ENCODE assay signal across 10 cellular contexts in genomic region chr4:8441499-8442091, GRCh38. TPM values are rescaled to one million over a fixed set of nuclear protein-coding genes. Genes with fewer than 3 reads are reported as not detected.
DNase-seq lines count a peak whose midpoint lies in the region; ATAC-seq, FAIRE-seq and TF ChIP-seq lines count a peak whose summit lies in the region.
"Had no signal": no experiment of that assay in that cellular context is flagged by ENCODE, and none has a peak within 500 bp of the region (broad histone marks: within the 10 kb centered on the region; RNA-seq: fewer than 3 reads in every experiment).

No MANE protein-coding gene starts in this region.

- H3K4me1 ChIP-seq in astrocyte (ENCODE audit: insufficient read depth, low read length) (peaks cover 23% of the 10 kb centered on the region), transverse colon (peaks cover 18 to 57% (median 32%) of the 10 kb centered on the region in 4 donors)

- FAIRE-seq in astrocyte (lab: Jason Lieb, UNC): no peak
- FAIRE-seq in frontal cortex (lab: Jason Lieb, UNC): no peak

- in situ Hi-C loops in transverse colon (cut with MboI; ENCODE audit: low pct_ligation_motif_present in 1 of 4, low pct_unique_long_range_greater_than_20kb in 1 of 4, low sequenced_read_pairs in 3 of 4): no loop called here

- ATAC-seq in GM21825 (IDR thresholded peaks at IDR 0.05; ENCODE audit: unreplicated experiment): no peak

- peaks cover 17% of the 10 kb centered on the region for H3K36me3 Mint-ChIP-seq in activated naive CD4-positive, alpha-beta T cell treated with anti-CD3 and anti-CD28 coated beads, Interleukin-2, amount 10 ng/mL, durations not matched to agents 7 days and 5 days
- H3K36me3 Mint-ChIP-seq in astrocyte (ENCODE audit: low read depth, unreplicated experiment): peaks cover 4% of the 10 kb centered on the region

- CTCF ChIA-PET in activated naive CD4-positive, alpha-beta T cell treated with anti-CD3 and anti-CD28 coated beads, Interleukin-2, amount 10 ng/mL, durations not matched to agents 7 days and 5 days (lab: Charles Lee): interaction anchor here (0.7 to 1.2 kb wide), 2 partner anchors 26 to 195 kb away, joined by 3 to 7 read pairs; no protein-coding TSS in a partner anchor

- no peak overlapping the region for H2AFZ ChIP-seq in astrocyte (ENCODE audit: low read depth, low read length)

- no peak for TF ChIP-seq EP300 in transverse colon (IDR thresholded peaks at IDR 0.05; ENCODE audit: low read depth)

- intact Hi-C loops in lower leg skin (cut with DNase I; ENCODE audit: low total_unique reads): no loop called here
- intact Hi-C loops in transverse colon (cut with DNase I; ENCODE audit: low total_unique reads): no loop called here

- H3K4me2 ChIP-seq in astrocyte (ENCODE audit: low read length): peak overlapping the region; percentile 89

- H3K27me3 Mint-ChIP-seq in activated naive CD4-positive, alpha-beta T cell treated with anti-CD3 and anti-CD28 coated beads, Interleukin-2, amount 10 ng/mL, durations not matched to agents 7 days and 5 days: peaks cover 4% of the 10 kb centered on the region
- no peaks in the 10 kb centered on the region for H3K27me3 Mint-ChIP-seq in astrocyte (ENCODE audit: low read depth, unreplicated experiment)

- peak overlapping the region; percentile 61 for H3K27ac Mint-ChIP-seq in activated naive CD4-positive, alpha-beta T cell treated with anti-CD3 and anti-CD28 coated beads, Interleukin-2, amount 10 ng/mL, durations not matched to agents 7 days and 5 days
- peak overlapping the region; percentile 16 for H3K27ac Mint-ChIP-seq in astrocyte (ENCODE audit: unreplicated experiment)

- H3K4me3 ChIP-seq in astrocyte (ENCODE audit: insufficient read depth, low read depth, low read length): peak overlapping the region; percentile 88
- H3K4me3 ChIP-seq in lower leg skin (ENCODE audit: low read depth, poor library complexity, severe bottlenecking): peak overlapping the region; percentile 93
- H3K4me3 ChIP-seq in transverse colon: peak overlapping the region; percentile 87 to 100 (median 96)

- WGBS in lower leg skin, 2 donors: 48 to 63% methylated on average over 17 of the region's 17 CpGs
- whole genome bisulfite sequencing in transverse colon (ENCODE audit: low coverage in 1 of 2), 2 donors: 36 to 52% methylated on average over 10 to 17 of the region's 17 CpGs

- peak overlapping the region; percentile 91 for H3K9ac ChIP-seq in astrocyte (ENCODE audit: low read length)

- peaks cover 5% of the 10 kb centered on the region for H3K9me3 Mint-ChIP-seq in activated naive CD4-positive, alpha-beta T cell treated with anti-CD3 and anti-CD28 coated beads, Interleukin-2, amount 10 ng/mL, durations not matched to agents 7 days and 5 days
- H3K9me3 Mint-ChIP-seq in astrocyte (ENCODE audit: unreplicated experiment): no peaks in the 10 kb centered on the region

- no peak for DNase-seq in activated naive CD4-positive, alpha-beta T cell treated with anti-CD3 and anti-CD28 coated beads, Interleukin-2, amount 10 ng/mL, durations not matched to agents 7 days and 5 days
- no peak for DNase-seq in activated naive CD4-positive, alpha-beta T cell treated with anti-CD3 and anti-CD28 coated beads, Interleukin-2, amount 50 U/mL, for 16 hours
- DNase-seq in astrocyte (ENCODE audit: low read depth): no peak
- no peak for DNase-seq in lower leg skin (ENCODE audit: low spot score in 2 of 2)
- DNase-seq in transverse colon: no peak
- DNase-seq in frontal cortex (ENCODE audit: low spot score in 2 of 2): no peak
- no peak for DNase-seq in COLO829 (ENCODE audit: low spot score)
- DNase-seq: GF-D8, NCI-H2227 treated with DMSO at 0.1 percent for 48 hours had no signal

- H3K9me3 ChIP-seq in astrocyte (ENCODE audit: insufficient read depth, low read depth, low read length) (no peaks in the 10 kb centered on the region), transverse colon (peaks cover 0 to 5% of the 10 kb centered on the region in 2 donors)

- TF ChIP-seq POLR2A in lower leg skin (IDR thresholded peaks at IDR 0.05) (no peak), transverse colon (IDR thresholded peaks at IDR 0.05) (no peak)

- no peaks in the 10 kb centered on the region for H3K27me3 ChIP-seq in astrocyte (ENCODE audit: insufficient read depth, low read length)
- H3K27me3 ChIP-seq in transverse colon: no peaks in the 10 kb centered on the region

- H3K27ac ChIP-seq in astrocyte (ENCODE audit: low read depth, low read length) (no peak overlapping the region), transverse colon (peak overlapping the region in 2 of 4 donors; percentile 90 to 98)

- H3K4me1 Mint-ChIP-seq in activated naive CD4-positive, alpha-beta T cell treated with anti-CD3 and anti-CD28 coated beads, Interleukin-2, amount 10 ng/mL, durations not matched to agents 7 days and 5 days: peaks cover 66% of the 10 kb centered on the region
- peaks cover 44% of the 10 kb centered on the region for H3K4me1 Mint-ChIP-seq in astrocyte (ENCODE audit: low read depth, unreplicated experiment)

- H3K36me3 ChIP-seq in astrocyte (ENCODE audit: insufficient read depth, low read length): no peaks in the 10 kb centered on the region
- H3K36me3 ChIP-seq in transverse colon: no peaks in the 10 kb centered on the region

- peak overlapping the region; percentile 68 for H3K4me3 Mint-ChIP-seq in activated naive CD4-positive, alpha-beta T cell treated with anti-CD3 and anti-CD28 coated beads, Interleukin-2, amount 10 ng/mL, durations not matched to agents 7 days and 5 days
- peak overlapping the region; percentile 91 for H3K4me3 Mint-ChIP-seq in astrocyte (ENCODE audit: unreplicated experiment)

- peaks cover 36% of the 10 kb centered on the region for H4K20me1 ChIP-seq in astrocyte (ENCODE audit: insufficient read depth, low read length)

- peaks cover 84% of the 10 kb centered on the region for H3K79me2 ChIP-seq in astrocyte (ENCODE audit: insufficient read depth, low read length)

- TF ChIP-seq CTCF in astrocyte (IDR thresholded peaks at IDR 0.05; ENCODE audit: insufficient read depth, low read depth, low read length) (no peak), lower leg skin (IDR thresholded peaks at IDR 0.05) (no peak), transverse colon (IDR thresholded peaks at IDR 0.05) (no peak)

RNA-seq across cellular contexts. Expression of gene TRMT44, which starts 1.0 kb away (rescaled TPM):
- 12.2 and 18.0 TPM in 2 replicates for total RNA-seq in astrocyte
- total RNA-seq in lower leg skin: 10 to 100 TPM; 39.0 to 61.0 (median 49.2) TPM
- total RNA-seq in transverse colon: 100 to 1,000 TPM in 1 of 4 donors, 10 to 100 TPM in 3; 19.1 to 190 (median 29.7) TPM
- 11.8 TPM for total RNA-seq in frontal cortex

RNA-seq across cellular contexts. Expression of gene ACOX3, which starts 1.1 kb away (rescaled TPM):
- total RNA-seq in astrocyte (45.6 and 54.6 TPM in 2 replicates), lower leg skin (10 to 100 TPM; 37.5 to 55.9 (median 41.2) TPM), transverse colon (100 to 1,000 TPM in 1 of 4 donors, 10 to 100 TPM in 3; 18.7 to 104 (median 31.3) TPM), frontal cortex (26.1 TPM)
